In genomic region chr1:234724517-234725176, GRCh38 we compare ENCODE assay signal across 8 cellular contexts.
DNase-seq lines count a peak whose midpoint lies in the region; ATAC-seq and TF ChIP-seq lines count a peak whose summit lies in the region.

No MANE protein-coding gene starts in this region.

- DNase-seq in GM04504 (ENCODE audit: low read depth): peak; percentile 64
- DNase-seq in SW480 (ENCODE audit: low spot score): peak; percentile 63
- DNase-seq in uterus: peak; percentile 84 to 85
- no peak for DNase-seq in hippocampal formation (lab: John Stamatoyannopoulos, UW)
- DNase-seq in medulla oblongata (ENCODE audit: extremely low spot score): no peak

- H3K9me3 ChIP-seq in mucosa of rectum (ENCODE audit: control insufficient read depth in 2 of 2, low read length in 2 of 2) (no peaks in the 10 kb centered on the region), uterus (no peaks in the 10 kb centered on the region)

- H3K4me1 ChIP-seq in mucosa of rectum (ENCODE audit: control insufficient read depth in 2 of 2, insufficient read depth in 2 of 2, low read length in 2 of 2): peaks cover 65 to 75% of the 10 kb centered on the region in 2 donors
- peaks cover 25 to 54% of the 10 kb centered on the region in 2 donors for H3K4me1 ChIP-seq in uterus

- intact Hi-C loops in dendritic cell treated with granulocyte-macrophage colony-stimulating factor and Interleukin-4, amounts not matched to agents 40 ng/mL and 50 ng/mL, for 4 days (cut with micrococcal nuclease): loop anchor here (2.0 to 5.0 kb wide), 4 partner anchors 67 to 238 kb away; no protein-coding TSS in a partner anchor
- intact Hi-C loops in uterus (cut with DNase I; ENCODE audit: low total_unique reads): loop anchor here (2.0 to 10.0 kb wide), 3 partner anchors 114 to 350 kb away; partner anchors contain the start of gene IRF2BP2

- peak overlapping the region; percentile 54 to 65 for H3K4me3 ChIP-seq in mucosa of rectum (ENCODE audit: low read length in 2 of 2)
- H3K4me3 ChIP-seq in uterus: peak overlapping the region in 1 of 2 donors; percentile 6

- TF ChIP-seq CTCF in uterus (IDR thresholded peaks at IDR 0.05): peak in 1 of 4 experiments; percentile 4

- H3K27ac ChIP-seq in mucosa of rectum (ENCODE audit: low read depth in 2 of 2, low read length in 2 of 2): peak overlapping the region; percentile 98 to 100
- H3K27ac ChIP-seq in uterus: peak overlapping the region; percentile 96 to 98

- H3K36me3 ChIP-seq in mucosa of rectum (ENCODE audit: control insufficient read depth in 2 of 2, insufficient read depth in 2 of 2, low read length in 2 of 2) (no peaks in the 10 kb centered on the region), uterus (no peaks in the 10 kb centered on the region)

- H3K27me3 Mint-ChIP-seq in dendritic cell treated with granulocyte-macrophage colony-stimulating factor and Interleukin-4, amounts not matched to agents 40 ng/mL and 50 ng/mL, for 4 days: no peaks in the 10 kb centered on the region

- peaks cover 99% of the 10 kb centered on the region for H3K4me1 Mint-ChIP-seq in dendritic cell treated with granulocyte-macrophage colony-stimulating factor and Interleukin-4, amounts not matched to agents 40 ng/mL and 50 ng/mL, for 4 days (ENCODE audit: low read depth)

- H3K9ac ChIP-seq in mucosa of rectum (ENCODE audit: low read depth in 1 of 2, low read length in 2 of 2): peak overlapping the region; percentile 82 to 88

- peak in 1 of 2 donors; percentile 38 for TF ChIP-seq POLR2A in uterus (IDR thresholded peaks at IDR 0.05)

- ATAC-seq in HG03064 (IDR thresholded peaks at IDR 0.05; ENCODE audit: low read depth, unreplicated experiment): peak; percentile 20

- H3K27me3 ChIP-seq in mucosa of rectum (ENCODE audit: control insufficient read depth in 2 of 2, insufficient read depth in 2 of 2, low read length in 2 of 2) (no peaks in the 10 kb centered on the region), uterus (no peaks in the 10 kb centered on the region)

- peak overlapping the region; percentile 99 for H3K27ac Mint-ChIP-seq in dendritic cell treated with granulocyte-macrophage colony-stimulating factor and Interleukin-4, amounts not matched to agents 40 ng/mL and 50 ng/mL, for 4 days

- peak overlapping the region; percentile 57 for H3K4me3 Mint-ChIP-seq in dendritic cell treated with granulocyte-macrophage colony-stimulating factor and Interleukin-4, amounts not matched to agents 40 ng/mL and 50 ng/mL, for 4 days

- no peaks in the 10 kb centered on the region for H3K9me3 Mint-ChIP-seq in dendritic cell treated with granulocyte-macrophage colony-stimulating factor and Interleukin-4, amounts not matched to agents 40 ng/mL and 50 ng/mL, for 4 days

- no peaks in the 10 kb centered on the region for H3K36me3 Mint-ChIP-seq in dendritic cell treated with granulocyte-macrophage colony-stimulating factor and Interleukin-4, amounts not matched to agents 40 ng/mL and 50 ng/mL, for 4 days (ENCODE audit: low read depth)

Comparison
In these comparisons a context has a peak if more than half of its experiments do, and no peak if none do; other contexts are left out.
1. DNase-seq: peak in GM04504 (single experiment), SW480 (single experiment) and uterus (2 of 2); none in hippocampal formation (0 of 2) and medulla oblongata (single experiment).